In genomic region chr7:101816499-101817030, GRCh38 we compare ENCODE assay signal across 8 cellular contexts. TPM values are rescaled to one million over a fixed set of nuclear protein-coding genes. Genes with fewer than 3 reads are reported as not detected.
DNase-seq lines count a peak whose midpoint lies in the region; ATAC-seq and TF ChIP-seq lines count a peak whose summit lies in the region.

No MANE protein-coding gene starts in this region.

- POLR2A ChIA-PET in SK-N-SH (lab: Yijun Ruan, JAX), result no interaction called here

- peaks cover 40% of the 10 kb centered on the region for H4K20me1 ChIP-seq in SK-N-SH (ENCODE audit: insufficient read depth)

- TF ChIP-seq CTCF in SK-N-SH (IDR thresholded peaks at IDR 0.05), result no peak
- TF ChIP-seq CTCF in WERI-Rb-1 (IDR thresholded peaks at IDR 0.05; ENCODE audit: low read depth, low read length), result peak; percentile 34; the same call in 1 of the 2 replicates
- no peak for TF ChIP-seq CTCF in epithelial cell of proximal tubule (conservative IDR thresholded peaks at IDR 0.05; ENCODE audit: low read depth, low read length)
- TF ChIP-seq CTCF in uterus (IDR thresholded peaks at IDR 0.05), result peak in 2 of 4 experiments; percentile 23 to 28

- CTCF ChIA-PET in SK-N-SH (lab: Yijun Ruan, JAX), result interaction anchor here (0.6 to 5.1 kb wide), 7 partner anchors 9 to 229 kb away, joined by 3 to 56 read pairs (median 4); no protein-coding TSS in a partner anchor

- H3K36me3 ChIP-seq in SK-N-SH (replicated peaks in 1 of 2; ENCODE audit: control insufficient read depth in 1 of 2, insufficient read depth in 2 of 2, low read length in 1 of 2) (no peaks in the 10 kb centered on the region), WERI-Rb-1 (no peaks in the 10 kb centered on the region; the same call in none of the 2 replicates), mucosa of rectum (ENCODE audit: control insufficient read depth in 2 of 2, insufficient read depth in 2 of 2, low read length in 2 of 2) (no peaks in the 10 kb centered on the region), uterus (no peaks in the 10 kb centered on the region)

- H3K9ac ChIP-seq in SK-N-SH (peak overlapping the region; percentile 70), mucosa of rectum (ENCODE audit: low read depth in 1 of 2, low read length in 2 of 2) (peak overlapping the region; percentile 47 to 65)

- H3F3A ChIP-seq in SK-N-SH (replicated peaks; ENCODE audit: insufficient read depth), result peaks cover 21% of the 10 kb centered on the region

- H3K9me3 ChIP-seq in SK-N-SH (no peaks in the 10 kb centered on the region), WERI-Rb-1 (ENCODE audit: severe bottlenecking) (no peaks in the 10 kb centered on the region), mucosa of rectum (ENCODE audit: control insufficient read depth in 2 of 2, low read length in 2 of 2) (no peaks in the 10 kb centered on the region), uterus (no peaks in the 10 kb centered on the region)

- intact Hi-C loops in uterus (cut with DNase I; ENCODE audit: low total_unique reads), result loop anchor here (10.0 kb wide), 1 partner anchor 308 kb away; no protein-coding TSS in a partner anchor

- no peak for TF ChIP-seq POLR2A in uterus (IDR thresholded peaks at IDR 0.05)

- H3K9me2 ChIP-seq in SK-N-SH, result no peaks in the 10 kb centered on the region

- peak in 1 of 2 experiments; percentile 45; a peak in 1 of 4 replicates for TF ChIP-seq EP300 in SK-N-SH (IDR thresholded peaks at IDR 0.05; ENCODE audit: borderline replicate concordance in 1 of 2, low read depth in 1 of 2, low read length in 1 of 2)

- peak overlapping the region; percentile 75 for H3K4me2 ChIP-seq in SK-N-SH

- no peak for ATAC-seq in SK-N-SH treated with all-trans-retinoic acid at 6 μM for 48 hours

- 0% methylated on average over 10 of the region's 90 CpGs for WGBS in SK-N-SH (ENCODE audit: low lambda C conversion rate)

- H2AFZ ChIP-seq in SK-N-SH (ENCODE audit: low read depth), result no peak overlapping the region

- H3K27me3 ChIP-seq in SK-N-SH (ENCODE audit: insufficient read depth) (no peaks in the 10 kb centered on the region), WERI-Rb-1 (ENCODE audit: insufficient read depth, low read depth, severe bottlenecking) (peaks cover 5% of the 10 kb centered on the region), mucosa of rectum (ENCODE audit: control insufficient read depth in 2 of 2, insufficient read depth in 2 of 2, low read length in 2 of 2) (no peaks in the 10 kb centered on the region), uterus (no peaks in the 10 kb centered on the region)

- peaks cover 52% of the 10 kb centered on the region for H3K79me2 ChIP-seq in SK-N-SH (ENCODE audit: insufficient read depth)

- peak overlapping the region in 1 of 2 experiments; percentile 94; a peak in 2 of 4 replicates for H3K27ac ChIP-seq in SK-N-SH (ENCODE audit: low read depth in 2 of 2, low read length in 1 of 2)
- H3K27ac ChIP-seq in WERI-Rb-1, result peak overlapping the region; percentile 49
- H3K27ac ChIP-seq in mucosa of rectum (ENCODE audit: low read depth in 2 of 2, low read length in 2 of 2), result no peak overlapping the region
- peak overlapping the region; percentile 88 to 99 for H3K27ac ChIP-seq in uterus

- H3K4me1 ChIP-seq in SK-N-SH (ENCODE audit: control insufficient read depth in 1 of 2, insufficient read depth in 2 of 2, low read depth in 1 of 2, low read length in 1 of 2) (peaks cover 18 to 42% of the 10 kb centered on the region in 2 experiments; a peak in 3 of 4 replicates), mucosa of rectum (ENCODE audit: control insufficient read depth in 2 of 2, insufficient read depth in 2 of 2, low read length in 2 of 2) (peaks cover 10% of the 10 kb centered on the region in 2 donors), uterus (no peaks in the 10 kb centered on the region)

- H3K4me3 ChIP-seq in SK-N-SH (ENCODE audit: low read depth in 2 of 2, low read length in 1 of 2) (peak overlapping the region; percentile 68 to 97), WERI-Rb-1 (ENCODE audit: low read depth, low read length) (peak overlapping the region; percentile 60), epithelial cell of proximal tubule (ENCODE audit: low read depth, low read length) (peak overlapping the region; percentile 67), mucosa of rectum (ENCODE audit: low read length in 2 of 2) (peak overlapping the region; percentile 54 to 70), uterus (peak overlapping the region; percentile 58 to 98)

- peak; percentile 42; the same call in 1 of the 2 replicates for TF ChIP-seq RAD21 in SK-N-SH (IDR thresholded peaks at IDR 0.05; ENCODE audit: low read length)

- peak; percentile 89 for DNase-seq in SK-N-SH
- peak; percentile 42 for DNase-seq in HK-2 (ENCODE audit: unreplicated experiment)
- DNase-seq in WERI-Rb-1, result peak; percentile 54
- DNase-seq in epithelial cell of proximal tubule (ENCODE audit: low read depth), result no peak
- peak; percentile 38 to 58 for DNase-seq in uterus
- no peak for DNase-seq in NCI-H446 treated with DMSO at 0.1 percent for 48 hours (lab: John Stamatoyannopoulos, UW)

TF ChIP-seq in SK-N-SH, 30 proteins besides CTCF, POLR2A, EP300 and RAD21:
- TF ChIP-seq YY1 (IDR thresholded peaks at IDR 0.05; ENCODE audit: low read depth) (0 out of 2 replicates have a peak, but pooled peaks have one; percentile 19), MAX (IDR thresholded peaks at IDR 0.05; ENCODE audit: low read depth) (peak; percentile 29; the same call in 1 of the 2 replicates), POLR2AphosphoS5 (IDR thresholded peaks at IDR 0.05; ENCODE audit: low read depth, low read length) (no peak), NRF1 (IDR thresholded peaks at IDR 0.05; ENCODE audit: low read depth, low read length) (no peak), RXRA (IDR thresholded peaks at IDR 0.05; ENCODE audit: borderline replicate concordance, low read depth) (no peak), TAF1 (IDR thresholded peaks at IDR 0.05; ENCODE audit: borderline replicate concordance, low read depth, low read length) (no peak), MEF2A (IDR thresholded peaks at IDR 0.05; ENCODE audit: borderline replicate concordance, low read depth) (no peak), SMC3 (IDR thresholded peaks at IDR 0.05; ENCODE audit: low read depth, low read length) (peak; percentile 28), NFIC (IDR thresholded peaks at IDR 0.05; ENCODE audit: borderline replicate concordance) (no peak), CHD2 (IDR thresholded peaks at IDR 0.05; ENCODE audit: low read length, partially characterized antibody) (no peak)

TF ChIP-seq in SK-N-SH treated with all-trans-retinoic acid at 6 μM for 48 hours, 23 proteins besides CTCF, POLR2A, EP300 and RAD21:
- TF ChIP-seq ZNF565 (CRISPR knock-in tag; conservative IDR thresholded peaks at IDR 0.05; ENCODE audit: low read depth) (no peak), CSDC2 (CRISPR knock-in tag; IDR thresholded peaks at IDR 0.05) (no peak)

RNA-seq across cellular contexts. Expression of gene CUX1, which starts 0.9 kb away (rescaled TPM):
- polyA plus RNA-seq in SK-N-SH (2012; rRNA removed), result 47.0 and 68.6 TPM in 2 replicates
- 46.5 and 58.2 TPM in 2 replicates for polyA plus RNA-seq in SK-N-SH (2012; cell fraction: cytosol; rRNA removed)
- polyA plus RNA-seq in SK-N-SH (2012; cell fraction: nucleus; rRNA removed), result 38.6 and 51.0 TPM in 2 replicates
- 24.6 and 37.3 TPM in 2 replicates for total RNA-seq in epithelial cell of proximal tubule
- 100 to 1,000 TPM in 1 of 4 donors, 10 to 100 TPM in 3; 58.2 to 295 (median 76.9) TPM for total RNA-seq in uterus

Comparison
In these comparisons a context has a peak if more than half of its experiments do, and no peak if none do; other contexts are left out.
1. DNase-seq: peak in SK-N-SH (single experiment), HK-2 (single experiment), WERI-Rb-1 (single experiment) and uterus (2 of 2); none in epithelial cell of proximal tubule (single experiment) and NCI-H446 treated with DMSO at 0.1 percent for 48 hours (single experiment).
2. H3K27ac ChIP-seq: peak in WERI-Rb-1 (single experiment) and uterus (2 of 2); none in mucosa of rectum (0 of 2).
3. Peak in every context shown above with its lines, with median percentiles within 50 percentile points of each other: H3K4me3 ChIP-seq.